8 cellular contexts compared by ENCODE assay signal in genomic region chr1:151398691-151399065, GRCh38. TPM values are rescaled to one million over a fixed set of nuclear protein-coding genes. Genes with fewer than 3 reads are reported as not detected.
A peak's percentile ranks its signal among the peaks of the same experiment; 100 is the strongest.
DNase-seq lines count a peak whose midpoint lies in the region; ATAC-seq lines count a peak whose summit lies in the region.

No MANE protein-coding gene starts in this region.

- H3K4me1 Mint-ChIP-seq in activated T-cell treated with anti-CD3 and anti-CD28 coated beads, Interleukin-2, amount 50 U/mL, for 4 hours (ENCODE audit: low read depth): peaks cover 27% of the 10 kb centered on the region
- peaks cover 26% of the 10 kb centered on the region for H3K4me1 Mint-ChIP-seq in activated CD4-positive, alpha-beta memory T cell treated with anti-CD3 and anti-CD28 coated beads for 36 hours (ENCODE audit: low read depth)

- no peaks in the 10 kb centered on the region for H3K27me3 ChIP-seq in iPS-20b (ENCODE audit: insufficient read depth, low read length)
- no peaks in the 10 kb centered on the region for H3K27me3 ChIP-seq in thymus (ENCODE audit: control insufficient read depth, insufficient read depth)

- H3K27me3 Mint-ChIP-seq in activated T-cell treated with anti-CD3 and anti-CD28 coated beads, Interleukin-2, amount 50 U/mL, for 4 hours (ENCODE audit: low read depth): no peaks in the 10 kb centered on the region
- H3K27me3 Mint-ChIP-seq in activated CD4-positive, alpha-beta memory T cell treated with anti-CD3 and anti-CD28 coated beads for 36 hours: no peaks in the 10 kb centered on the region

- CTCF ChIA-PET in activated CD4-positive, alpha-beta memory T cell treated with anti-CD3 and anti-CD28 coated beads for 36 hours (lab: Charles Lee): interaction anchor here (1.0 to 2.2 kb wide), 5 partner anchors 71 to 98 kb away, joined by 3 to 11 read pairs (median 4); partner anchors contain the start of gene PI4KB

- H3K9ac ChIP-seq in iPS-20b (ENCODE audit: low read depth, low read length): peak overlapping the region; percentile 92; the same call in 1 of the 2 replicates

- WGBS in thymus: 88% methylated on average over 14 of the region's 14 CpGs

- no peaks in the 10 kb centered on the region; the same call in 1 of the 2 replicates for H3K9me3 ChIP-seq in iPS-20b (ENCODE audit: insufficient read depth, low read depth, low read length)
- no peaks in the 10 kb centered on the region for H3K9me3 ChIP-seq in thymus (ENCODE audit: control insufficient read depth)

- DNase-seq in activated T-cell treated with anti-CD3 and anti-CD28 coated beads, Interleukin-2, amount 50 U/mL, for 4 hours: no peak
- DNase-seq in activated T-cell treated with anti-CD3 and anti-CD28 coated beads for 4 hours (no peak), NCI-H1436 treated with DMSO at 0.1 percent for 48 hours (lab: John Stamatoyannopoulos, UW) (no peak), islet precursor cell (no peak), germinal center (ENCODE audit: low spot score) (no peak)
- no peak for DNase-seq in activated CD4-positive, alpha-beta memory T cell treated with anti-CD3 and anti-CD28 coated beads for 36 hours

- no peak for ATAC-seq in activated T-cell treated with anti-CD3 and anti-CD28 coated beads, Interleukin-2, amount 50 U/mL, for 4 hours

- intact Hi-C loops in activated CD4-positive, alpha-beta memory T cell treated with anti-CD3 and anti-CD28 coated beads for 36 hours (cut with micrococcal nuclease): loop anchor here (1.0 to 5.0 kb wide), 4 partner anchors 51 to 201 kb away; partner anchors contain the start of genes PIP5K1A and RFX5

- peak overlapping the region; percentile 97 for H3K4me3 Mint-ChIP-seq in activated T-cell treated with anti-CD3 and anti-CD28 coated beads, Interleukin-2, amount 50 U/mL, for 4 hours
- H3K4me3 Mint-ChIP-seq in activated CD4-positive, alpha-beta memory T cell treated with anti-CD3 and anti-CD28 coated beads for 36 hours: peak overlapping the region; percentile 88

- peaks cover 35% of the 10 kb centered on the region for H3K36me3 ChIP-seq in iPS-20b (ENCODE audit: insufficient read depth, low read depth, low read length)
- peaks cover 23% of the 10 kb centered on the region for H3K36me3 ChIP-seq in thymus (ENCODE audit: control insufficient read depth, insufficient read depth)

- H3K4me1 ChIP-seq in iPS-20b (ENCODE audit: insufficient read depth, low read length) (no peaks in the 10 kb centered on the region), thymus (ENCODE audit: control insufficient read depth, insufficient read depth, low read length) (peaks cover 11% of the 10 kb centered on the region)

- H3K27ac ChIP-seq in iPS-20b (ENCODE audit: low read length) (no peak overlapping the region), thymus (ENCODE audit: low read depth) (no peak overlapping the region)

- H3K27ac Mint-ChIP-seq in activated CD4-positive, alpha-beta memory T cell treated with anti-CD3 and anti-CD28 coated beads for 36 hours: peak overlapping the region; percentile 95

- no peaks in the 10 kb centered on the region for H3K9me3 Mint-ChIP-seq in activated T-cell treated with anti-CD3 and anti-CD28 coated beads, Interleukin-2, amount 50 U/mL, for 4 hours
- H3K9me3 Mint-ChIP-seq in activated CD4-positive, alpha-beta memory T cell treated with anti-CD3 and anti-CD28 coated beads for 36 hours: no peaks in the 10 kb centered on the region

- peak overlapping the region; percentile 93; the same call in 1 of the 2 replicates for H3K4me3 ChIP-seq in iPS-20b (ENCODE audit: low read length)
- H3K4me3 ChIP-seq in thymus (ENCODE audit: low read length): peak overlapping the region; percentile 68

- POLR2A ChIA-PET in activated CD4-positive, alpha-beta memory T cell treated with anti-CD3 and anti-CD28 coated beads for 36 hours (lab: Charles Lee): interaction anchor here (0.9 to 2.3 kb wide), 7 partner anchors 51 to 221 kb away, joined by 3 to 17 read pairs (median 3); partner anchors contain the start of gene ZNF687

- peaks cover 28% of the 10 kb centered on the region for H3K36me3 Mint-ChIP-seq in activated T-cell treated with anti-CD3 and anti-CD28 coated beads, Interleukin-2, amount 50 U/mL, for 4 hours (ENCODE audit: insufficient read depth)
- peaks cover 30% of the 10 kb centered on the region for H3K36me3 Mint-ChIP-seq in activated CD4-positive, alpha-beta memory T cell treated with anti-CD3 and anti-CD28 coated beads for 36 hours

RNA-seq across cellular contexts. Expression of gene PSMB4, which starts 0.7 kb away (rescaled TPM):
- total RNA-seq in activated T-cell treated with anti-CD3 and anti-CD28 coated beads, Interleukin-2, amount 50 U/mL, for 4 hours: 100 to 1,000 TPM; 641 to 690 (median 678) TPM
- 100 to 1,000 TPM; 352 to 355 TPM for total RNA-seq in activated CD4-positive, alpha-beta memory T cell treated with anti-CD3 and anti-CD28 coated beads for 36 hours
- 371 TPM for polyA plus RNA-seq in thymus

RNA-seq across cellular contexts. Expression of gene SELENBP1, which starts 26.2 kb away (rescaled TPM):
- under 1 TPM; 0.43 to 0.82 (median 0.63) TPM for total RNA-seq in activated T-cell treated with anti-CD3 and anti-CD28 coated beads, Interleukin-2, amount 50 U/mL, for 4 hours
- not detected for total RNA-seq in activated CD4-positive, alpha-beta memory T cell treated with anti-CD3 and anti-CD28 coated beads for 36 hours
- polyA plus RNA-seq in thymus: 6.4 TPM

RNA-seq across cellular contexts. Expression of gene RFX5, which starts 51.6 kb away (rescaled TPM):
- 10 to 100 TPM; 48.7 to 58.6 (median 50.9) TPM for total RNA-seq in activated T-cell treated with anti-CD3 and anti-CD28 coated beads, Interleukin-2, amount 50 U/mL, for 4 hours
- 10 to 100 TPM; 64.7 to 68.7 TPM for total RNA-seq in activated CD4-positive, alpha-beta memory T cell treated with anti-CD3 and anti-CD28 coated beads for 36 hours
- 32.9 TPM for polyA plus RNA-seq in thymus
